ENCODE assay signal across 8 cellular contexts in genomic region chr19:12365372-12366162, GRCh38. TPM values are rescaled to one million over a fixed set of nuclear protein-coding genes. Genes with fewer than 3 reads are reported as not detected.
DNase-seq lines count a peak whose midpoint lies in the region; ATAC-seq and TF ChIP-seq lines count a peak whose summit lies in the region.

Gene ZNF442 (minus strand): TSS chr19:12365683. CDS start chr19:12363631, 2,052 bp downstream.

- intact Hi-C loops in left ventricle myocardium superior (cut with micrococcal nuclease): no loop called here

- no peaks in the 10 kb centered on the region for H3F3A ChIP-seq in Loucy (ENCODE audit: low read depth)

- H3K9ac ChIP-seq in Loucy (ENCODE audit: low read depth, low read length, poor library complexity, severe bottlenecking): peak within 1 kb of the TSS; percentile 72

- peaks cover 15% of the 10 kb centered on the region for H3K4me1 Mint-ChIP-seq in T-helper 17 cell
- peaks cover 11% of the 10 kb centered on the region for H3K4me1 Mint-ChIP-seq in progenitor cell of endocrine pancreas (ENCODE audit: low read depth)

- TF ChIP-seq CTCF in Loucy (conservative IDR thresholded peaks at IDR 0.05; ENCODE audit: low read length) (peak; percentile 40), progenitor cell of endocrine pancreas (IDR thresholded peaks at IDR 0.05; ENCODE audit: unreplicated experiment) (peak; percentile 57)

- H3K27me3 ChIP-seq in Loucy (ENCODE audit: insufficient read depth, low read length, poor library complexity, severe bottlenecking): no peaks in the 10 kb centered on the region

- peak within 1 kb of the TSS; percentile 77 for H3K4me3 ChIP-seq in Loucy (ENCODE audit: low read length, poor library complexity, severe bottlenecking)

- H3K4me1 ChIP-seq in Loucy (ENCODE audit: insufficient read depth, low read length, poor library complexity, severe bottlenecking): peaks cover 12% of the 10 kb centered on the region

- H3K27ac Mint-ChIP-seq in T-helper 17 cell (peak within 1 kb of the TSS; percentile 89), progenitor cell of endocrine pancreas (peak within 1 kb of the TSS; percentile 98)

- H3K36me3 ChIP-seq in Loucy (ENCODE audit: insufficient read depth, low read length): no peaks in the 10 kb centered on the region

- H3K9me2 ChIP-seq in Loucy (replicated peaks; ENCODE audit: low read depth, low read length): no peaks in the 10 kb centered on the region

- peak; percentile 98 for DNase-seq in ELR (ENCODE audit: low read depth)
- DNase-seq in H4 (ENCODE audit: low spot score): peak; percentile 90
- peak; percentile 38 to 58 (median 44) for DNase-seq in T-helper 17 cell
- peak; percentile 95 for DNase-seq in left ventricle myocardium superior
- DNase-seq in progenitor cell of endocrine pancreas (ENCODE audit: low spot score, unreplicated experiment): peak; percentile 82
- DNase-seq in ureter (ENCODE audit: low spot score): peak; percentile 97

- H3K36me3 Mint-ChIP-seq in T-helper 17 cell (ENCODE audit: low read depth) (no peaks in the 10 kb centered on the region), progenitor cell of endocrine pancreas (ENCODE audit: insufficient read depth) (peaks cover 14% of the 10 kb centered on the region)

- H3K27me3 Mint-ChIP-seq in T-helper 17 cell (peaks cover 10% of the 10 kb centered on the region), progenitor cell of endocrine pancreas (no peaks in the 10 kb centered on the region)

- peaks cover 15% of the 10 kb centered on the region for H3K9me3 Mint-ChIP-seq in progenitor cell of endocrine pancreas (ENCODE audit: low read depth)

- peak within 1 kb of the TSS; percentile 76 for H3K4me2 ChIP-seq in Loucy (ENCODE audit: low read depth, low read length, poor library complexity, severe bottlenecking)

- peak within 1 kb of the TSS; percentile 53 for H3K27ac ChIP-seq in angular gyrus (ENCODE audit: low read depth, low read length)

- H4K20me1 ChIP-seq in Loucy (ENCODE audit: insufficient read depth, low read length, poor library complexity, severe bottlenecking): no peaks in the 10 kb centered on the region

- H2AFZ ChIP-seq in Loucy (ENCODE audit: low read length): peak within 1 kb of the TSS; percentile 86

- H3K4me3 Mint-ChIP-seq in T-helper 17 cell (peak within 1 kb of the TSS; percentile 95), progenitor cell of endocrine pancreas (ENCODE audit: low read depth) (peak within 1 kb of the TSS; percentile 93)

- no peaks in the 10 kb centered on the region for H3K79me2 ChIP-seq in Loucy (ENCODE audit: insufficient read depth, low read length)

- H3K9me3 ChIP-seq in Loucy (ENCODE audit: insufficient read depth, low read depth, low read length) (no peaks in the 10 kb centered on the region), T-helper 17 cell (ENCODE audit: control insufficient read depth, low read length, poor library complexity, severe bottlenecking) (no peaks in the 10 kb centered on the region)

- ATAC-seq in T-helper 17 cell: peak; percentile 98
- peak; percentile 99 for ATAC-seq in left ventricle myocardium superior

RNA-seq across cellular contexts. Expression of gene ZNF442, which starts in this region (rescaled TPM):
- total RNA-seq in H4 (2014; rRNA removed; shearing (Covaris generic)): 0.72 and 5.2 TPM in 2 replicates
- total RNA-seq in T-helper 17 cell: under 1 TPM; 0.29 to 0.97 TPM
- total RNA-seq in left ventricle myocardium superior: 3.5 TPM
- 4.1 and 5.4 TPM in 2 replicates for total RNA-seq in progenitor cell of endocrine pancreas
- total RNA-seq in ureter: 8.0 TPM

Comparison
In these comparisons a context has a peak if more than half of its experiments do, and no peak if none do; other contexts are left out.
1. Peak in every context shown above with its lines: DNase-seq, ATAC-seq, H3K4me3 ChIP-seq and H3K27ac ChIP-seq.
2. Peak in DNase-seq and ATAC-seq in T-helper 17 cell; RNA of the gene not detected or under 1 TPM.
3. DNase-seq: peak in every context shown above with its lines; median percentile 98 in ELR; 97 in ureter; 95 in left ventricle myocardium superior; 90 in H4; 82 in progenitor cell of endocrine pancreas; 44 in T-helper 17 cell.